In genomic region chr18:79953921-79954651, GRCh38 we compare ENCODE assay signal across 12 cellular contexts. TPM values are rescaled to one million over a fixed set of nuclear protein-coding genes. Genes with fewer than 3 reads are reported as not detected.
A peak's percentile ranks its signal among the peaks of the same experiment; 100 is the strongest.
DNase-seq lines count a peak whose midpoint lies in the region; ATAC-seq and TF ChIP-seq lines count a peak whose summit lies in the region.
"Had no signal": no experiment of that assay in that cellular context is flagged by ENCODE, and none has a peak within 500 bp of the region (broad histone marks: within the 10 kb centered on the region; RNA-seq: fewer than 3 reads in every experiment).

No MANE protein-coding gene starts in this region.

- no peak for TF ChIP-seq CTCF in esophagus squamous epithelium (IDR thresholded peaks at IDR 0.05)

- H3K27ac ChIP-seq in Karpas-422 (ENCODE audit: low read length) (no peak overlapping the region), esophagus squamous epithelium (peak overlapping the region in 3 of 4 donors; percentile 52 to 72 (median 72))
- H3K27ac ChIP-seq: PC-9, right atrium auricular region, uterus had no signal

- no peak overlapping the region for H3K9ac ChIP-seq in Karpas-422 (ENCODE audit: low read length)

- WGBS in esophagus squamous epithelium, 2 donors: 58 to 76% methylated on average over 7 to 9 of the region's 11 CpGs

- H3K27me3 ChIP-seq in Karpas-422 (ENCODE audit: low read length) (no peaks in the 10 kb centered on the region), esophagus squamous epithelium (no peaks in the 10 kb centered on the region)
- H3K27me3 ChIP-seq: right atrium auricular region, uterus had no signal

- in situ Hi-C loops in SK-MEL-5 (cut with HindIII; ENCODE audit: low pct_unique_long_range_greater_than_20kb, low sequenced_read_pairs): no loop called here

- peaks cover 21% of the 10 kb centered on the region for H4K20me1 ChIP-seq in Karpas-422 (ENCODE audit: insufficient read depth, low read depth, low read length)

- H3K9me3 ChIP-seq in Karpas-422 (ENCODE audit: low read length) (no peaks in the 10 kb centered on the region), esophagus squamous epithelium (no peaks in the 10 kb centered on the region)
- H3K9me3 ChIP-seq: right atrium auricular region, uterus had no signal

- H3K4me3 ChIP-seq in Karpas-422 (ENCODE audit: low read length) (no peak overlapping the region), esophagus squamous epithelium (no peak overlapping the region)
- H3K4me3 ChIP-seq: PC-9, right atrium auricular region, uterus had no signal

- no peak for TF ChIP-seq POLR2A in esophagus squamous epithelium (IDR thresholded peaks at IDR 0.05)

- intact Hi-C loops in esophagus squamous epithelium (cut with DNase I) (no loop called here), sciatic nerve (cut with DNase I) (no loop called here)

- H3K4me2 ChIP-seq in Karpas-422 (ENCODE audit: low read depth, low read length, poor library complexity, severe bottlenecking): peak overlapping the region; percentile 33
- H3K4me2 ChIP-seq: PC-9 had no signal

- H2AFZ ChIP-seq in Karpas-422 (ENCODE audit: low read length): no peak overlapping the region
- H2AFZ ChIP-seq: PC-9 had no signal

- H3K9me2 ChIP-seq in Karpas-422 (replicated peaks; ENCODE audit: insufficient read depth, low read length): no peaks in the 10 kb centered on the region

- H3K4me1 ChIP-seq in Karpas-422 (ENCODE audit: low read length): peaks cover 35% of the 10 kb centered on the region
- H3K4me1 ChIP-seq in esophagus squamous epithelium: peaks cover 18 to 66% (median 28%) of the 10 kb centered on the region in 3 donors

- ATAC-seq in sciatic nerve: no peak
- no peak for ATAC-seq in HG03469 (IDR thresholded peaks at IDR 0.05; ENCODE audit: unreplicated experiment)
- no peak for ATAC-seq in HG03139 (IDR thresholded peaks at IDR 0.05; ENCODE audit: unreplicated experiment)

- peak; percentile 83 for DNase-seq in Karpas-422
- DNase-seq in SK-MEL-5 (ENCODE audit: low read depth, low spot score): peak; percentile 56
- no peak for DNase-seq in esophagus squamous epithelium (lab: John Stamatoyannopoulos, UW)
- peak; percentile 22 for DNase-seq in sciatic nerve (ENCODE audit: low spot score)
- no peak for DNase-seq in NOMO-1 treated with dmso at 0.1 percent for 144 hours (lab: John Stamatoyannopoulos, UW; ENCODE audit: unreplicated experiment)
- DNase-seq: activated naive CD4-positive, alpha-beta T cell treated with Interleukin-2 at 50 U/mL for 16 hours; NCI-H2081 treated with DMSO at 0.1 percent for 48 hours; uterus had no signal

- H3K36me3 ChIP-seq in Karpas-422 (ENCODE audit: insufficient read depth, low read length): peaks cover 1% of the 10 kb centered on the region; the same call in 1 of the 2 replicates
- peaks cover 0 to 5% (median 0%) of the 10 kb centered on the region in 3 donors for H3K36me3 ChIP-seq in esophagus squamous epithelium
- H3K36me3 ChIP-seq: right atrium auricular region, uterus had no signal

- peaks cover 20% of the 10 kb centered on the region for H3K79me2 ChIP-seq in Karpas-422 (ENCODE audit: low read length)

RNA-seq across cellular contexts. Expression of gene SLC66A2, which starts 2.6 kb away (rescaled TPM):
- total RNA-seq in Karpas-422 (2014; rRNA removed; shearing (Covaris generic); ENCODE audit: low replicate concordance): 43.1 and 121 TPM in 2 replicates
- total RNA-seq in SK-MEL-5 (2014; rRNA removed; shearing (Covaris generic)): 16.9 and 18.3 TPM in 2 replicates
- 27.5 and 29.7 TPM in 2 replicates for polyA plus RNA-seq in SK-MEL-5 (2015; cell fraction: cytosol; rRNA removed)
- 28.1 and 33.2 TPM in 2 replicates for polyA plus RNA-seq in SK-MEL-5 (2015; cell fraction: nucleus; rRNA removed)
- total RNA-seq in esophagus squamous epithelium: 10 to 100 TPM; 30.4 to 49.6 (median 35.1) TPM
- 65.2 TPM for total RNA-seq in sciatic nerve

RNA-seq across cellular contexts. Expression of gene HSBP1L1, which starts 10.4 kb away (rescaled TPM):
- total RNA-seq in Karpas-422 (2014; rRNA removed; shearing (Covaris generic); ENCODE audit: low replicate concordance): 11.4 and 21.3 TPM in 2 replicates
- total RNA-seq in SK-MEL-5 (2014; rRNA removed; shearing (Covaris generic)): 23.4 and 28.1 TPM in 2 replicates
- 16.2 TPM in 2 replicates for polyA plus RNA-seq in SK-MEL-5 (2015; cell fraction: cytosol; rRNA removed)
- 24.3 and 41.9 TPM in 2 replicates for polyA plus RNA-seq in SK-MEL-5 (2015; cell fraction: nucleus; rRNA removed)
- total RNA-seq in esophagus squamous epithelium: 10 to 100 TPM; 17.7 to 27.1 (median 25.8) TPM
- total RNA-seq in sciatic nerve: 16.9 TPM

RNA-seq across cellular contexts. Expression of gene TXNL4A, which starts 34.3 kb away (rescaled TPM):
- total RNA-seq in Karpas-422 (2014; rRNA removed; shearing (Covaris generic); ENCODE audit: low replicate concordance): 128 and 186 TPM in 2 replicates
- 126 and 158 TPM in 2 replicates for total RNA-seq in SK-MEL-5 (2014; rRNA removed; shearing (Covaris generic))
- polyA plus RNA-seq in SK-MEL-5 (2015; cell fraction: cytosol; rRNA removed): 61.0 and 94.6 TPM in 2 replicates
- polyA plus RNA-seq in SK-MEL-5 (2015; cell fraction: nucleus; rRNA removed): 18.6 and 22.5 TPM in 2 replicates
- 10 to 100 TPM; 20.8 to 43.2 (median 32.5) TPM for total RNA-seq in esophagus squamous epithelium
- 71.7 TPM for total RNA-seq in sciatic nerve

Comparison
In these comparisons a context has a peak if more than half of its experiments do, and no peak if none do; other contexts are left out.
1. DNase-seq: peak in Karpas-422 (single experiment), SK-MEL-5 (single experiment) and sciatic nerve (single experiment); none in esophagus squamous epithelium (single experiment) and NOMO-1 treated with dmso at 0.1 percent for 144 hours (single experiment).